Comparison of ENCODE assay signal across 7 cellular contexts in genomic region chr5:150846651-150847333, GRCh38. TPM values are rescaled to one million over a fixed set of nuclear protein-coding genes. Genes with fewer than 3 reads are reported as not detected.
DNase-seq lines count a peak whose midpoint lies in the region; ATAC-seq, FAIRE-seq and TF ChIP-seq lines count a peak whose summit lies in the region.

No MANE protein-coding gene starts in this region.

- peak overlapping the region; percentile 80 for H3K27ac Mint-ChIP-seq in activated naive CD4-positive, alpha-beta T cell treated with anti-CD3 and anti-CD28 coated beads for 36 hours

- TF ChIP-seq POLR2A in GM12892 (IDR thresholded peaks at IDR 0.05; ENCODE audit: low read depth, low read length), result no peak

- peaks cover 25% of the 10 kb centered on the region for H3K4me1 Mint-ChIP-seq in activated naive CD4-positive, alpha-beta T cell treated with anti-CD3 and anti-CD28 coated beads for 36 hours (ENCODE audit: low read depth)

- H3K9me3 Mint-ChIP-seq in activated naive CD4-positive, alpha-beta T cell treated with anti-CD3 and anti-CD28 coated beads for 36 hours, result no peaks in the 10 kb centered on the region

- DNase-seq in GM12892 (ENCODE audit: insufficient read length), result peak; percentile 22
- peak; percentile 93 for DNase-seq in MV-4-11 (lab: John Stamatoyannopoulos, UW)
- peak; percentile 73 for DNase-seq in SIG-M5 (lab: John Stamatoyannopoulos, UW)
- DNase-seq in activated naive CD4-positive, alpha-beta T cell treated with anti-CD3 and anti-CD28 coated beads for 36 hours, result peak; percentile 83
- peak; percentile 50 for DNase-seq in glomerular endothelial cell (ENCODE audit: extremely low read depth, low read depth, low spot score)
- peak; percentile 49 for DNase-seq in pulmonary artery endothelial cell (ENCODE audit: low read depth, low spot score)

- H3K36me3 Mint-ChIP-seq in activated naive CD4-positive, alpha-beta T cell treated with anti-CD3 and anti-CD28 coated beads for 36 hours (ENCODE audit: low read depth), result no peaks in the 10 kb centered on the region

- peak; percentile 92 for ATAC-seq in HG02610 (IDR thresholded peaks at IDR 0.05; ENCODE audit: unreplicated experiment)

- H3K4me3 Mint-ChIP-seq in activated naive CD4-positive, alpha-beta T cell treated with anti-CD3 and anti-CD28 coated beads for 36 hours, result peak overlapping the region; percentile 79

- intact Hi-C loops in activated naive CD4-positive, alpha-beta T cell treated with anti-CD3 and anti-CD28 coated beads for 36 hours (cut with micrococcal nuclease), result loop anchor here (1.0 to 2.0 kb wide), 12 partner anchors 45 to 434 kb away; partner anchors contain the start of gene CD74

- no peaks in the 10 kb centered on the region for H3K27me3 Mint-ChIP-seq in activated naive CD4-positive, alpha-beta T cell treated with anti-CD3 and anti-CD28 coated beads for 36 hours (ENCODE audit: low read depth)

- CTCF ChIA-PET in activated naive CD4-positive, alpha-beta T cell treated with anti-CD3 and anti-CD28 coated beads for 36 hours (lab: Charles Lee), result interaction anchor here (0.6 to 4.5 kb wide), 29 partner anchors 26 to 753 kb away, joined by 3 to 63 read pairs (median 4); partner anchors contain the start of genes DCTN4, RBM22 and SMIM3

- peak; percentile 83 for FAIRE-seq in GM12892 (lab: Jason Lieb, UNC)

RNA-seq across cellular contexts. Expression of gene IRGM, which starts 0.5 kb away (rescaled TPM):
- polyA plus RNA-seq in GM12892 (2012; ENCODE audit: missing spikeins), result not detected
- 1 to 10 TPM; 1.7 to 2.6 TPM for total RNA-seq in activated naive CD4-positive, alpha-beta T cell treated with anti-CD3 and anti-CD28 coated beads for 36 hours
- total RNA-seq in glomerular endothelial cell, result not detected in 2 replicates
- not detected in 2 replicates for total RNA-seq in pulmonary artery endothelial cell

RNA-seq across cellular contexts. Expression of gene ZNF300, which starts 58.0 kb away (rescaled TPM):
- polyA plus RNA-seq in GM12892 (2012; ENCODE audit: missing spikeins), result 0.11 TPM
- 1 to 10 TPM; 1.1 TPM for total RNA-seq in activated naive CD4-positive, alpha-beta T cell treated with anti-CD3 and anti-CD28 coated beads for 36 hours
- total RNA-seq in glomerular endothelial cell (3.1 and 6.0 TPM in 2 replicates), pulmonary artery endothelial cell (4.4 and 10.3 TPM in 2 replicates)

Comparison
In these comparisons a context has a peak if more than half of its experiments do, and no peak if none do; other contexts are left out.
1. Peak in every context shown above with its lines: DNase-seq and ATAC-seq.
2. DNase-seq: peak in every context shown above with its lines; median percentile 93 in MV-4-11; 83 in activated naive CD4-positive, alpha-beta T cell treated with anti-CD3 and anti-CD28 coated beads for 36 hours; 73 in SIG-M5; 50 in glomerular endothelial cell; 49 in pulmonary artery endothelial cell; 22 in GM12892.